Comparison of ENCODE assay signal across 8 cellular contexts in genomic region chr2:119290859-119291587, GRCh38.
DNase-seq lines count a peak whose midpoint lies in the region; ATAC-seq, FAIRE-seq and TF ChIP-seq lines count a peak whose summit lies in the region.

No MANE protein-coding gene starts in this region.

- ATAC-seq in GM19023 (IDR thresholded peaks at IDR 0.05; ENCODE audit: unreplicated experiment) (peak; percentile 82), SK-N-SH treated with all-trans-retinoic acid at 6 μM for 48 hours (peak; percentile 92), natural killer cell (no peak)

- H2AFZ ChIP-seq in Loucy (ENCODE audit: low read length), result no peak overlapping the region
- peak overlapping the region; percentile 0 for H2AFZ ChIP-seq in astrocyte (ENCODE audit: low read depth, low read length)

- FAIRE-seq in astrocyte (lab: Jason Lieb, UNC), result no peak

- H4K20me1 ChIP-seq in Loucy (ENCODE audit: insufficient read depth, low read length, poor library complexity, severe bottlenecking) (no peaks in the 10 kb centered on the region), astrocyte (ENCODE audit: insufficient read depth, low read length) (no peaks in the 10 kb centered on the region)

- no peaks in the 10 kb centered on the region for H3K9me3 Mint-ChIP-seq in astrocyte (ENCODE audit: unreplicated experiment)
- no peaks in the 10 kb centered on the region for H3K9me3 Mint-ChIP-seq in natural killer cell

- CTCF ChIA-PET in AG04450 (lab: Charles Lee), result interaction anchor here (0.5 to 4.5 kb wide), 28 partner anchors 9 to 655 kb away, joined by 3 to 41 read pairs (median 4); no protein-coding TSS in a partner anchor

- H3K4me3 ChIP-seq in AG04450 (ENCODE audit: low read depth, low read length), result no peak overlapping the region
- no peak overlapping the region for H3K4me3 ChIP-seq in Loucy (ENCODE audit: low read length, poor library complexity, severe bottlenecking)
- no peak overlapping the region for H3K4me3 ChIP-seq in astrocyte (ENCODE audit: insufficient read depth, low read depth, low read length)

- H3K4me1 Mint-ChIP-seq in astrocyte (ENCODE audit: low read depth, unreplicated experiment) (peaks cover 4% of the 10 kb centered on the region), natural killer cell (peaks cover 22 to 33% of the 10 kb centered on the region in 2 donors)

- H3K4me1 ChIP-seq in Loucy (ENCODE audit: insufficient read depth, low read length, poor library complexity, severe bottlenecking) (no peaks in the 10 kb centered on the region), astrocyte (ENCODE audit: insufficient read depth, low read length) (peaks cover 9% of the 10 kb centered on the region)

- no peak overlapping the region for H3K27ac ChIP-seq in AG04450 (ENCODE audit: low read depth, low read length)
- H3K27ac ChIP-seq in astrocyte (ENCODE audit: low read depth, low read length), result no peak overlapping the region

- peak; percentile 89 for TF ChIP-seq CTCF in AG04450 (IDR thresholded peaks at IDR 0.05; ENCODE audit: low read depth, low read length)
- peak; percentile 54 for TF ChIP-seq CTCF in Loucy (conservative IDR thresholded peaks at IDR 0.05; ENCODE audit: low read length)
- peak; percentile 75 for TF ChIP-seq CTCF in astrocyte (IDR thresholded peaks at IDR 0.05; ENCODE audit: insufficient read depth, low read depth, low read length)
- no peak for TF ChIP-seq CTCF in natural killer cell (IDR thresholded peaks at IDR 0.05)

- H3K4me3 Mint-ChIP-seq in astrocyte (ENCODE audit: unreplicated experiment) (no peak overlapping the region), natural killer cell (no peak overlapping the region)

- H3K27me3 Mint-ChIP-seq in astrocyte (ENCODE audit: low read depth, unreplicated experiment) (peaks cover 16% of the 10 kb centered on the region), natural killer cell (ENCODE audit: low read depth in 2 of 2) (no peaks in the 10 kb centered on the region)

- H3F3A ChIP-seq in Loucy (ENCODE audit: low read depth), result no peaks in the 10 kb centered on the region

- H3K36me3 Mint-ChIP-seq in astrocyte (ENCODE audit: low read depth, unreplicated experiment) (peaks cover 5% of the 10 kb centered on the region), natural killer cell (no peaks in the 10 kb centered on the region)

- H3K27ac Mint-ChIP-seq in astrocyte (ENCODE audit: unreplicated experiment) (no peak overlapping the region), natural killer cell (no peak overlapping the region)

- H3K36me3 ChIP-seq in Loucy (ENCODE audit: insufficient read depth, low read length), result no peaks in the 10 kb centered on the region
- no peaks in the 10 kb centered on the region for H3K36me3 ChIP-seq in astrocyte (ENCODE audit: insufficient read depth, low read length)

- H3K9me2 ChIP-seq in Loucy (replicated peaks; ENCODE audit: low read depth, low read length), result no peaks in the 10 kb centered on the region

- H3K27me3 ChIP-seq in AG04450 (ENCODE audit: control insufficient read depth, insufficient read depth, low read length), result no peaks in the 10 kb centered on the region
- no peaks in the 10 kb centered on the region for H3K27me3 ChIP-seq in Loucy (ENCODE audit: insufficient read depth, low read length, poor library complexity, severe bottlenecking)
- no peaks in the 10 kb centered on the region for H3K27me3 ChIP-seq in astrocyte (ENCODE audit: insufficient read depth, low read length)

- H3K9me3 ChIP-seq in AG04450 (ENCODE audit: control insufficient read depth, insufficient read depth, low read length), result no peaks in the 10 kb centered on the region
- H3K9me3 ChIP-seq in Loucy (ENCODE audit: insufficient read depth, low read depth, low read length), result no peaks in the 10 kb centered on the region
- H3K9me3 ChIP-seq in astrocyte (ENCODE audit: insufficient read depth, low read depth, low read length), result no peaks in the 10 kb centered on the region

- H3K79me2 ChIP-seq in Loucy (ENCODE audit: insufficient read depth, low read length) (no peaks in the 10 kb centered on the region), astrocyte (ENCODE audit: insufficient read depth, low read length) (no peaks in the 10 kb centered on the region)

- no peak overlapping the region for H3K4me2 ChIP-seq in Loucy (ENCODE audit: low read depth, low read length, poor library complexity, severe bottlenecking)
- H3K4me2 ChIP-seq in astrocyte (ENCODE audit: low read length), result no peak overlapping the region

- POLR2A ChIA-PET in AG04450 (lab: Yijun Ruan, JAX), result no interaction called here

- intact Hi-C loops in natural killer cell (cut with micrococcal nuclease), result no loop called here

- H3K9ac ChIP-seq in Loucy (ENCODE audit: low read depth, low read length, poor library complexity, severe bottlenecking), result no peak overlapping the region
- no peak overlapping the region for H3K9ac ChIP-seq in astrocyte (ENCODE audit: low read length)

- no peak for DNase-seq in AG04450 (ENCODE audit: low read depth, low spot score)
- DNase-seq in astrocyte (ENCODE audit: low read depth), result no peak
- DNase-seq in iPS-NIHi11 (ENCODE audit: low spot score), result peak; percentile 87
- DNase-seq in stimulated activated CD4-positive, alpha-beta T cell treated with anti-CD3 and anti-CD28 coated beads, Interleukin-1b, Interleukin-23, amount 100 ng/mL, for 4 hours (ENCODE audit: low read depth in 2 of 2), result peak; percentile 51 to 54
- no peak for DNase-seq in natural killer cell

TF ChIP-seq in SK-N-SH treated with all-trans-retinoic acid at 6 μM for 48 hours, 23 proteins besides CTCF, POLR2A, EP300 and RAD21:
- TF ChIP-seq ZC3H10 (CRISPR knock-in tag; IDR thresholded peaks at IDR 0.05), result no peak
- no peak for TF ChIP-seq RARB (CRISPR knock-in tag; IDR thresholded peaks at IDR 0.05)
- no peak for TF ChIP-seq TOX (CRISPR knock-in tag; IDR thresholded peaks at IDR 0.05; ENCODE audit: borderline replicate concordance)
- no peak for TF ChIP-seq GLIS3 (CRISPR knock-in tag; IDR thresholded peaks at IDR 0.05)
- no peak for TF ChIP-seq PPARA (CRISPR knock-in tag; IDR thresholded peaks at IDR 0.05; ENCODE audit: borderline replicate concordance)
- TF ChIP-seq, protein P1, sequence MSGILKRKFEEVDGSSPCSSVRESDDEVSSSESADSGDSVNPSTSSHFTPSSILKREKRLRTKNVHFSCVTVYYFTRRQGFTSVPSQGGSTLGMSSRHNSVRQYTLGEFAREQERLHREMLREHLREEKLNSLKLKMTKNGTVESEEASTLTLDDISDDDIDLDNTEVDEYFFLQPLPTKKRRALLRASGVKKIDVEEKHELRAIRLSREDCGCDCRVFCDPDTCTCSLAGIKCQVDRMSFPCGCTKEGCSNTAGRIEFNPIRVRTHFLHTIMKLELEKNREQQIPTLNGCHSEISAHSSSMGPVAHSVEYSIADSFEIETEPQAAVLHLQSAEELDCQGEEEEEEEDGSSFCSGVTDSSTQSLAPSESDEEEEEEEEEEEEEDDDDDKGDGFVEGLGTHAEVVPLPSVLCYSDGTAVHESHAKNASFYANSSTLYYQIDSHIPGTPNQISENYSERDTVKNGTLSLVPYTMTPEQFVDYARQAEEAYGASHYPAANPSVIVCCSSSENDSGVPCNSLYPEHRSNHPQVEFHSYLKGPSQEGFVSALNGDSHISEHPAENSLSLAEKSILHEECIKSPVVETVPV (CRISPR knock-in tag; IDR thresholded peaks at IDR 0.05), result no peak
- TF ChIP-seq ZFP30 (CRISPR knock-in tag; IDR thresholded peaks at IDR 0.05), result no peak
- TF ChIP-seq OSR1 (CRISPR knock-in tag; IDR thresholded peaks at IDR 0.05), result no peak
- TF ChIP-seq, protein P2, sequence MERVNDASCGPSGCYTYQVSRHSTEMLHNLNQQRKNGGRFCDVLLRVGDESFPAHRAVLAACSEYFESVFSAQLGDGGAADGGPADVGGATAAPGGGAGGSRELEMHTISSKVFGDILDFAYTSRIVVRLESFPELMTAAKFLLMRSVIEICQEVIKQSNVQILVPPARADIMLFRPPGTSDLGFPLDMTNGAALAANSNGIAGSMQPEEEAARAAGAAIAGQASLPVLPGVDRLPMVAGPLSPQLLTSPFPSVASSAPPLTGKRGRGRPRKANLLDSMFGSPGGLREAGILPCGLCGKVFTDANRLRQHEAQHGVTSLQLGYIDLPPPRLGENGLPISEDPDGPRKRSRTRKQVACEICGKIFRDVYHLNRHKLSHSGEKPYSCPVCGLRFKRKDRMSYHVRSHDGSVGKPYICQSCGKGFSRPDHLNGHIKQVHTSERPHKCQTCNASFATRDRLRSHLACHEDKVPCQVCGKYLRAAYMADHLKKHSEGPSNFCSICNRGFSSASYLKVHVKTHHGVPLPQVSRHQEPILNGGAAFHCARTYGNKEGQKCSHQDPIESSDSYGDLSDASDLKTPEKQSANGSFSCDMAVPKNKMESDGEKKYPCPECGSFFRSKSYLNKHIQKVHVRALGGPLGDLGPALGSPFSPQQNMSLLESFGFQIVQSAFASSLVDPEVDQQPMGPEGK (CRISPR knock-in tag; IDR thresholded peaks at IDR 0.05; ENCODE audit: borderline replicate concordance), result no peak
- no peak for TF ChIP-seq ARNTL (CRISPR knock-in tag; IDR thresholded peaks at IDR 0.05; ENCODE audit: borderline replicate concordance, low read depth)
- TF ChIP-seq ESRRG (CRISPR knock-in tag; IDR thresholded peaks at IDR 0.05), result no peak
- TF ChIP-seq ZNF70 (CRISPR knock-in tag; IDR thresholded peaks at IDR 0.05), result no peak
- no peak for TF ChIP-seq CSDC2 (CRISPR knock-in tag; IDR thresholded peaks at IDR 0.05)

Comparison
In these comparisons a context has a peak if more than half of its experiments do, and no peak if none do; other contexts are left out.
1. DNase-seq: peak in iPS-NIHi11 (single experiment) and stimulated activated CD4-positive, alpha-beta T cell treated with anti-CD3 and anti-CD28 coated beads, Interleukin-1b, Interleukin-23, amount 100 ng/mL, for 4 hours (2 of 2); none in AG04450 (single experiment), astrocyte (single experiment) and natural killer cell (single experiment).
2. ATAC-seq: peak in GM19023 (single experiment) and SK-N-SH treated with all-trans-retinoic acid at 6 μM for 48 hours (single experiment); none in natural killer cell (0 of 3).